Comparison of ENCODE assay signal across 8 cellular contexts in the genomic region with DNA sequence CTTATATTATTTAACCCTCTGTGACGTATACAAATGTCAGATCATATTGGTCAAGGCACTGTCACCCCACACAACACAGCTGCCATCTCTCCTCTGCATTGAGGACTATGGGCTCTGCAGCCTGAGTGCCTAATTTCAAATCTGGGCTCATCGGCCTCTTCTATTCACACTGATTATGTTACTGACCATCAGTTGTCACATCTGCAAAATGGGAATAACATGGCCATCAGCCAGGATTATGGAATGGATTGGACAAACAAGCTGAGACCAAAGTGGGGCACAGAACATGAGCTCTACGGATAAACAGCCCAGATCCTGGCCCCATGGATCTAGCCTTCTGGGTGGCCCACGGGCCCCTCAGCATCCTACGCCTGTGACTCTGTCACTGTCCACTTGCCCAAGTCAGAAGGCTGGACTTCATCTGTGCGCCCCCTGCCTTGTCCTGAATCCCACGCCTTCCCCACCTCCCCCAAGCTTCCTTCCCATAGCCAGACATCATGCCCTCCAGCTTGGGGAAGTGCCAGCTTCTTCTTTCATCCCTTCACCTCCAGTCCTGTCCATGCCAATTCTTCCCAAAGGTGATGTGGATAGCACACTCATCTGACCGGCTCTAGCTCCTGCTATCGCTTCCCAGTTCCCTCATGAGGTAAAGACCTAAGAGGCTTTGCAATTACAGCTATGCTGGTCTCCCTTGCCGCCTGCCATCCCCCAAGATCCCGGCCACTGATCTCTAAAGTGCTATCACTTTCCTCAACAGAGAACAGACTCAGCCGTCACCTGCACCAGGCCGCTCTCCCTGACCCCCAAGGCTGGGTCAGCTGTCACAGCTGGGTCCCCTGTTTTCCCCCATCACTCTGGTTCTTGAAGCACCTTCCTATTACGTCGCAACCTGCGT. TPM values are rescaled to one million over a fixed set of nuclear protein-coding genes. Genes with fewer than 3 reads are reported as not detected.
DNase-seq lines count a peak whose midpoint lies in the region; ATAC-seq, FAIRE-seq and TF ChIP-seq lines count a peak whose summit lies in the region.

No MANE protein-coding gene starts in this region.

- H3K9me3 ChIP-seq in Panc1 (ENCODE audit: control insufficient read depth, insufficient read depth, low read depth, low read length) (no peaks in the 10 kb centered on the region), esophagus (ENCODE audit: control insufficient read depth in 2 of 2, insufficient read depth in 1 of 2, low read depth in 1 of 2, low read length in 1 of 2) (no peaks in the 10 kb centered on the region), trophoblast cell (ENCODE audit: insufficient read depth, low read depth, low read length) (no peaks in the 10 kb centered on the region)

- DNase-seq in Panc1 (ENCODE audit: low read depth, low spot score) (no peak), trophoblast cell (no peak), GM19239 (ENCODE audit: insufficient read length, low spot score) (no peak), SKM-1 treated with dmso at 0.1 percent for 144 hours (lab: John Stamatoyannopoulos, UW; ENCODE audit: unreplicated experiment) (no peak), NCI-H748 treated with DMSO at 0.1 percent for 48 hours (lab: John Stamatoyannopoulos, UW) (no peak)
- DNase-seq in activated CD4-positive, CD25-positive, alpha-beta regulatory T cell (lab: John Stamatoyannopoulos, UW): no peak

- in situ Hi-C loops in Panc1 (cut with HindIII; ENCODE audit: low pct_unique_long_range_greater_than_20kb, low sequenced_read_pairs): no loop called here

- TF ChIP-seq CTCF in Panc1 (IDR thresholded peaks at IDR 0.05): no peak

- H2AK5ac ChIP-seq in trophoblast cell (ENCODE audit: low read length): peak overlapping the region; percentile 71

- H3K18ac ChIP-seq in trophoblast cell (ENCODE audit: low read length): peak overlapping the region; percentile 91

- CTCF ChIA-PET in Panc1 (lab: Charles Lee): no interaction called here

- POLR2A ChIA-PET in Panc1 (lab: Charles Lee): no interaction called here

- peak overlapping the region; percentile 89 for H3K9ac ChIP-seq in trophoblast cell (ENCODE audit: low read length)

- H2BK5ac ChIP-seq in trophoblast cell (ENCODE audit: low read depth, low read length, poor library complexity): no peak overlapping the region

- H3K4me3 ChIP-seq in GM08714 (ENCODE audit: low read length) (peak overlapping the region; percentile 85), Panc1 (ENCODE audit: low read depth in 2 of 2, low read length in 2 of 2) (peak overlapping the region; percentile 91 to 94), esophagus (ENCODE audit: low read depth in 1 of 2, low read length in 2 of 2) (peak overlapping the region; percentile 95 to 97), trophoblast cell (ENCODE audit: low read depth, low read length) (peak overlapping the region; percentile 96)

- H3K36me3 ChIP-seq in Panc1 (ENCODE audit: control insufficient read depth, insufficient read depth, low read length): peaks cover 11% of the 10 kb centered on the region
- H3K36me3 ChIP-seq in esophagus (ENCODE audit: control insufficient read depth in 2 of 2, insufficient read depth in 2 of 2, low read length in 1 of 2): peaks cover 14 to 17% of the 10 kb centered on the region in 2 donors
- H3K36me3 ChIP-seq in trophoblast cell (ENCODE audit: control insufficient read depth in 1 of 2, insufficient read depth in 2 of 2, low read length in 2 of 2): peaks cover 22 to 23% of the 10 kb centered on the region in 2 experiments

- WGBS in esophagus, 2 donors: 30 to 32% methylated on average over 16 of the region's 16 CpGs
- WGBS in trophoblast cell (ENCODE audit: extremely low coverage, insufficient coverage, insufficient read length): no CpG with 5 or more reads among the region's 16 CpGs

- peak overlapping the region; percentile 86 for H3K4ac ChIP-seq in trophoblast cell (ENCODE audit: low read depth, low read length)

- peak overlapping the region; percentile 93 for H3K27ac ChIP-seq in Panc1 (ENCODE audit: low read length)
- H3K27ac ChIP-seq in esophagus (ENCODE audit: low read depth in 2 of 2, low read length in 1 of 2): peak overlapping the region; percentile 8 to 60
- no peak overlapping the region for H3K27ac ChIP-seq in trophoblast cell (ENCODE audit: low read depth, low read length)

- no peak overlapping the region for H3K23ac ChIP-seq in trophoblast cell (ENCODE audit: low read length)

- peak overlapping the region; percentile 89 for H4K12ac ChIP-seq in trophoblast cell (ENCODE audit: low read depth, low read length)

- H3K79me1 ChIP-seq in trophoblast cell (ENCODE audit: low read length): peaks cover 11% of the 10 kb centered on the region

- no peak for ATAC-seq in Panc1

- H3K27me3 ChIP-seq in Panc1 (ENCODE audit: control insufficient read depth, insufficient read depth, low read length) (no peaks in the 10 kb centered on the region), esophagus (ENCODE audit: control insufficient read depth in 1 of 2, insufficient read depth in 2 of 2, low read length in 2 of 2) (no peaks in the 10 kb centered on the region), trophoblast cell (ENCODE audit: insufficient read depth, low read length) (no peaks in the 10 kb centered on the region)

- no peak overlapping the region for H2BK12ac ChIP-seq in trophoblast cell (ENCODE audit: low read length)

- H3K4me2 ChIP-seq in trophoblast cell (ENCODE audit: low read length): peak overlapping the region; percentile 82

- BruUV-seq in Panc1 (replicated peaks; lab: Mats Ljungman, UMichigan): no TSS peak

- no peak overlapping the region for H2BK120ac ChIP-seq in trophoblast cell (ENCODE audit: insufficient read depth, low read length, poor library complexity)

- peak overlapping the region; percentile 82 for H4K91ac ChIP-seq in trophoblast cell (ENCODE audit: low read depth, low read length)

- FAIRE-seq in GM19239 (lab: Jason Lieb, UNC): no peak

- H4K8ac ChIP-seq in trophoblast cell (ENCODE audit: low read depth, low read length): peak overlapping the region; percentile 96

- H2AFZ ChIP-seq in trophoblast cell (ENCODE audit: insufficient read depth, low read length, poor library complexity): peak overlapping the region; percentile 8

- intact Hi-C loops in Panc1 (cut with micrococcal nuclease; ENCODE audit: unreplicated experiment): no loop called here

- H3K4me1 ChIP-seq in Panc1 (ENCODE audit: control insufficient read depth, insufficient read depth, low read length): peaks cover 10% of the 10 kb centered on the region
- H3K4me1 ChIP-seq in esophagus (ENCODE audit: control insufficient read depth in 2 of 2, insufficient read depth in 2 of 2, low read length in 1 of 2): peaks cover 4 to 12% of the 10 kb centered on the region in 2 donors
- H3K4me1 ChIP-seq in trophoblast cell (ENCODE audit: control insufficient read depth in 1 of 2, insufficient read depth in 2 of 2, low read length in 2 of 2): peaks cover 10 to 11% of the 10 kb centered on the region in 2 experiments

- H3K14ac ChIP-seq in trophoblast cell (ENCODE audit: low read length): peak overlapping the region; percentile 96

- H3K79me2 ChIP-seq in trophoblast cell (ENCODE audit: control insufficient read depth, insufficient read depth, low read length, poor library complexity): peaks cover 11% of the 10 kb centered on the region

RNA-seq across cellular contexts. Expression of a gene that starts 0.9 kb away (rescaled TPM):
- total RNA-seq in Panc1 (2021; ENCODE audit: unreplicated experiment): 80.3 TPM
- 73.4 TPM for polyA plus RNA-seq in Panc1 (2012; ENCODE audit: insufficient read length)
- 10 to 100 TPM; 29.1 to 49.3 TPM for polyA plus RNA-seq in esophagus
- 47.3 and 49.0 TPM in 2 replicates for polyA plus RNA-seq in trophoblast cell (2013)

RNA-seq across cellular contexts. Expression of a gene that starts 5.8 kb away (rescaled TPM):
- 1,060 TPM for total RNA-seq in Panc1 (2021; ENCODE audit: unreplicated experiment)
- polyA plus RNA-seq in Panc1 (2012; ENCODE audit: insufficient read length): 775 TPM
- 100 to 1,000 TPM; 173 to 361 TPM for polyA plus RNA-seq in esophagus
- polyA plus RNA-seq in trophoblast cell (2013): 2,017 and 2,072 TPM in 2 replicates

RNA-seq across cellular contexts. Expression of a gene that starts 13.0 kb away (rescaled TPM):
- 111 TPM for total RNA-seq in Panc1 (2021; ENCODE audit: unreplicated experiment)
- 173 TPM for polyA plus RNA-seq in Panc1 (2012; ENCODE audit: insufficient read length)
- 10 to 100 TPM; 73.9 to 81.0 TPM for polyA plus RNA-seq in esophagus
- 91.0 and 92.1 TPM in 2 replicates for polyA plus RNA-seq in trophoblast cell (2013)

RNA-seq across cellular contexts. Expression of a gene that starts 13.5 kb away (rescaled TPM):
- 1.6 TPM for total RNA-seq in Panc1 (2021; ENCODE audit: unreplicated experiment)
- 1.7 TPM for polyA plus RNA-seq in Panc1 (2012; ENCODE audit: insufficient read length)
- polyA plus RNA-seq in esophagus: under 1 TPM; 0.20 to 0.59 TPM
- 0.58 and 0.97 TPM in 2 replicates for polyA plus RNA-seq in trophoblast cell (2013)

RNA-seq across cellular contexts. Expression of a gene that starts 24.4 kb away (rescaled TPM):
- total RNA-seq in Panc1 (2021; ENCODE audit: unreplicated experiment): 36.7 TPM
- 86.1 TPM for polyA plus RNA-seq in Panc1 (2012; ENCODE audit: insufficient read length)
- 10 to 100 TPM; 53.7 to 57.0 TPM for polyA plus RNA-seq in esophagus
- 35.0 and 36.2 TPM in 2 replicates for polyA plus RNA-seq in trophoblast cell (2013)
